ENCODE assay signal across 8 cellular contexts in the genomic region with DNA sequence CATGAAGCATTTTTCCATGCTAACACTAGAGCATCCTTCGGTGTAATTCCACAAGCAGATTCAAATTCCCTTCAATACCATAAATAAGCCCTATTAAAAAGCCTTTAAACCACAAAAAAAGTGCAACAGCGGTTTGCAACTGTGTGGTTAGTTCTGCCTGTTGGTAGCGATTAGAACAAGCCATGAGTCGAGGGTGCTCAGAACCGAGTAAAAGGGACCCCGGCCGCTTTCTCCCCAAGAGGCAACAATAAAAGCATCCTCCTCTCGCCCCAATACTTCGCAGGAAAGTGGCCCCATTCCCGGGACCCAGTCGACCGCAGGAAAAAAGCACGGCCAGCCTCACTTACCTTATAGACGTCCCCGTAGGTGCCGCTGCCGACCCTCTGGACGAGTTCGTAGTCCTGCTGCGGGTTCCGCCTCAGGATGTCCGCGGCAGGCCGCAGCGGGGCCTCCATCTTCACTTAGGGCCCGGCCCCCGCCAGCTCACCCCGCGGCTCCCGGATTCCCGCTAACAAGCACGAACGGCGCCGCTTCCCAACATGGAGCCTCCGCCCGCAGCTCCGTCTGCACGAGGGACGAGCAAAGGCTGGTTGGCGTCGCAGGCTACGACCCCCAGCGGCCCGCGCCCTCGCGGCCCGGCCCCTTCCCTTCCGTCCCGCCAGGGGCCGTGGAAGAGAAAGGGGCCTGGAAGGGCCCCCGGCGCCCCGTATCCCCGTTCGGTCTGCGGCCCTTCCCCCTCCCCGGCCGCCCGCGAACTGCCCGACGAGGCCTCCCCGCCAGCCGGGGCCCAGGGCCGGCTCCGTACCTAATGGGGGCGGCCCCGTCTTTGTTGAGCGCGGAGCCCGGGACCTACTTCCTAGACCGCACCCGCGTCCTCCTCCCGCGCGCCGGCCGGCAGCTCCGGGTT. TPM values are rescaled to one million over a fixed set of nuclear protein-coding genes. Genes with fewer than 3 reads are reported as not detected.
DNase-seq lines count a peak whose midpoint lies in the region; ATAC-seq and TF ChIP-seq lines count a peak whose summit lies in the region.

No MANE protein-coding gene starts in this region.

- H4K91ac ChIP-seq in mesenchymal stem cell (ENCODE audit: low read length): peak overlapping the region; percentile 68

- H2AFZ ChIP-seq in Loucy (ENCODE audit: low read length) (peak overlapping the region; percentile 69), mesenchymal stem cell (ENCODE audit: low read depth, low read length) (peak overlapping the region; percentile 36)

- H2BK15ac ChIP-seq in mesenchymal stem cell (ENCODE audit: low read depth, poor library complexity, severe bottlenecking): peak overlapping the region; percentile 80

- peak; percentile 3 for ATAC-seq in effector memory CD8-positive, alpha-beta T cell (replicated peaks)

- H3F3A ChIP-seq in Loucy (ENCODE audit: low read depth): no peaks in the 10 kb centered on the region

- DNase-seq in NCI-H2196 (lab: John Stamatoyannopoulos, UW; ENCODE audit: unreplicated experiment): peak; percentile 20
- no peak for DNase-seq in NCI-H2196 treated with DMSO at 0.1 percent for 48 hours (lab: John Stamatoyannopoulos, UW; ENCODE audit: unreplicated experiment)
- DNase-seq in HCEC 1CT: peak; percentile 62
- DNase-seq in activated CD4-positive, alpha-beta T cell treated with anti-CD3 and anti-CD28 coated beads for 48 hours: peak; percentile 34
- peak; percentile 11 to 16 (median 13) for DNase-seq in effector memory CD8-positive, alpha-beta T cell
- DNase-seq in mesenchymal stem cell: peak; percentile 64
- DNase-seq in stomach: peak; percentile 48

- H3K79me1 ChIP-seq in mesenchymal stem cell (replicated peaks; ENCODE audit: low read length, poor library complexity, severe bottlenecking): no peaks in the 10 kb centered on the region

- H3K9me3 Mint-ChIP-seq in effector memory CD8-positive, alpha-beta T cell: no peaks in the 10 kb centered on the region

- H3K9me2 ChIP-seq in Loucy (replicated peaks; ENCODE audit: low read depth, low read length): no peaks in the 10 kb centered on the region

- H3K4me3 ChIP-seq in Loucy (ENCODE audit: low read length, poor library complexity, severe bottlenecking): peak overlapping the region; percentile 83
- peak overlapping the region; percentile 82 to 95 for H3K4me3 ChIP-seq in mesenchymal stem cell (ENCODE audit: insufficient read depth in 1 of 2, low read depth in 1 of 2, low read length in 2 of 2)
- peak overlapping the region; percentile 78 to 89 (median 84) for H3K4me3 ChIP-seq in stomach

- peak overlapping the region; percentile 43 for H2BK120ac ChIP-seq in mesenchymal stem cell (ENCODE audit: low read depth, low read length)

- H3K18ac ChIP-seq in mesenchymal stem cell (ENCODE audit: low read depth in 1 of 2, low read length in 2 of 2): peak overlapping the region; percentile 56 to 97

- peak overlapping the region; percentile 89 for H2BK5ac ChIP-seq in mesenchymal stem cell (ENCODE audit: low read depth, low read length, poor library complexity, severe bottlenecking)

- TF ChIP-seq EP300 in stomach (IDR thresholded peaks at IDR 0.05): no peak

- H3K36me3 ChIP-seq in Loucy (ENCODE audit: insufficient read depth, low read length) (no peaks in the 10 kb centered on the region), mesenchymal stem cell (ENCODE audit: control insufficient read depth in 1 of 2, insufficient read depth in 2 of 2, low read depth in 1 of 2, low read length in 2 of 2) (peaks cover 3% of the 10 kb centered on the region in 2 experiments), stomach (no peaks in the 10 kb centered on the region)

- H3K4me2 ChIP-seq in Loucy (ENCODE audit: low read depth, low read length, poor library complexity, severe bottlenecking) (peak overlapping the region; percentile 99), mesenchymal stem cell (ENCODE audit: low read length, poor library complexity, severe bottlenecking) (peak overlapping the region; percentile 81)

- H3K23ac ChIP-seq in mesenchymal stem cell (ENCODE audit: low read length in 2 of 2): peak overlapping the region in 1 of 2 experiments; percentile 94

- TF ChIP-seq CTCF in Loucy (conservative IDR thresholded peaks at IDR 0.05; ENCODE audit: low read length) (no peak), stomach (IDR thresholded peaks at IDR 0.05) (no peak)

- H3K27me3 ChIP-seq in Loucy (ENCODE audit: insufficient read depth, low read length, poor library complexity, severe bottlenecking) (no peaks in the 10 kb centered on the region), mesenchymal stem cell (ENCODE audit: control insufficient read depth in 1 of 2, insufficient read depth in 1 of 2, low read length in 2 of 2) (no peaks in the 10 kb centered on the region), stomach (no peaks in the 10 kb centered on the region)

- no peak overlapping the region for H2AK5ac ChIP-seq in mesenchymal stem cell (ENCODE audit: low read length, severe bottlenecking)

- H3K9me3 ChIP-seq in Loucy (ENCODE audit: insufficient read depth, low read depth, low read length) (no peaks in the 10 kb centered on the region), mesenchymal stem cell (ENCODE audit: control insufficient read depth, low read length) (no peaks in the 10 kb centered on the region), stomach (no peaks in the 10 kb centered on the region)

- peaks cover 46% of the 10 kb centered on the region for H4K20me1 ChIP-seq in Loucy (ENCODE audit: insufficient read depth, low read length, poor library complexity, severe bottlenecking)

- H3K4me1 ChIP-seq in Loucy (ENCODE audit: insufficient read depth, low read length, poor library complexity, severe bottlenecking) (peaks cover 52% of the 10 kb centered on the region), mesenchymal stem cell (ENCODE audit: control insufficient read depth, insufficient read depth, low read depth, low read length) (peaks cover 10% of the 10 kb centered on the region), stomach (peaks cover 15 to 57% (median 39%) of the 10 kb centered on the region in 4 donors)

- peak overlapping the region; percentile 80 to 87 for H3K27ac Mint-ChIP-seq in effector memory CD8-positive, alpha-beta T cell

- peaks cover 26 to 44% of the 10 kb centered on the region in 2 donors for H3K4me1 Mint-ChIP-seq in effector memory CD8-positive, alpha-beta T cell (ENCODE audit: low read depth in 2 of 2)

- H3K4ac ChIP-seq in mesenchymal stem cell (ENCODE audit: low read depth in 1 of 2, low read length in 2 of 2): peak overlapping the region; percentile 75 to 81

- H4K8ac ChIP-seq in mesenchymal stem cell (ENCODE audit: low read length): peak overlapping the region; percentile 61

- peaks cover 7% of the 10 kb centered on the region for H3K36me3 Mint-ChIP-seq in effector memory CD8-positive, alpha-beta T cell (ENCODE audit: insufficient read depth)

- WGBS in mesenchymal stem cell: under 1% methylated on average over 68 of the region's 82 CpGs
- 0 to 1% (median 1%) methylated on average over 39 to 82 of the region's 82 CpGs for WGBS in stomach, 5 donors

- peak overlapping the region; percentile 93 for H3K9ac ChIP-seq in Loucy (ENCODE audit: low read depth, low read length, poor library complexity, severe bottlenecking)
- H3K9ac ChIP-seq in mesenchymal stem cell (ENCODE audit: low read length): peak overlapping the region; percentile 97

- H3K27ac ChIP-seq in mesenchymal stem cell (ENCODE audit: low read length, poor library complexity, severe bottlenecking) (peak overlapping the region; percentile 79), stomach (peak overlapping the region; percentile 95 to 99 (median 97))

- no peaks in the 10 kb centered on the region for H3K27me3 Mint-ChIP-seq in effector memory CD8-positive, alpha-beta T cell

- peak overlapping the region; percentile 85 to 92 for H3K14ac ChIP-seq in mesenchymal stem cell (ENCODE audit: low read length in 2 of 2)

- no peak for TF ChIP-seq POLR2A in stomach (IDR thresholded peaks at IDR 0.05)

- H2BK12ac ChIP-seq in mesenchymal stem cell (ENCODE audit: low read length in 2 of 2): peak overlapping the region in 1 of 2 experiments; percentile 88

- peak overlapping the region; percentile 89 to 90 for H3K4me3 Mint-ChIP-seq in effector memory CD8-positive, alpha-beta T cell

- intact Hi-C loops in stomach (cut with DNase I; ENCODE audit: low total_unique reads): loop anchor here (5.0 kb wide), 1 partner anchor 220 kb away; the partner anchor contains the start of genes DMAC2L and L2HGDH

- peaks cover 52% of the 10 kb centered on the region for H3K79me2 ChIP-seq in Loucy (ENCODE audit: insufficient read depth, low read length)

RNA-seq across cellular contexts. Expression of gene MAP4K5, which starts 0.5 kb away (rescaled TPM):
- polyA plus RNA-seq in mesenchymal stem cell (2013, experiment 1 of 2): 29.5 TPM
- 31.7 TPM for polyA plus RNA-seq in mesenchymal stem cell (2013, experiment 2 of 2)
- 100 to 1,000 TPM in 4 of 5 donors, 1 to 10 TPM in 1; 6.4 to 297 (median 179) TPM for total RNA-seq in stomach
- polyA plus RNA-seq in stomach: 10 to 100 TPM; 12.3 to 20.3 (median 12.8) TPM

RNA-seq across cellular contexts. Expression of gene ATL1, which starts 28.1 kb away (rescaled TPM):
- 5.3 TPM for polyA plus RNA-seq in mesenchymal stem cell (2013, experiment 1 of 2)
- 5.1 TPM for polyA plus RNA-seq in mesenchymal stem cell (2013, experiment 2 of 2)
- 10 to 100 TPM in 1 of 5 donors, 1 to 10 TPM in 2, under 1 TPM in 2; 0.58 to 10.1 (median 1.8) TPM for total RNA-seq in stomach
- polyA plus RNA-seq in stomach: 1 to 10 TPM; 2.6 to 4.0 (median 3.5) TPM
